ENCODE assay signal across 8 cellular contexts in genomic region chr12:110449799-110450497, GRCh38. TPM values are rescaled to one million over a fixed set of nuclear protein-coding genes. Genes with fewer than 3 reads are reported as not detected.
A peak's percentile ranks its signal among the peaks of the same experiment; 100 is the strongest.
DNase-seq lines count a peak whose midpoint lies in the region; ATAC-seq and TF ChIP-seq lines count a peak whose summit lies in the region.

Gene ARPC3 (minus strand): TSS chr12:110450337. CDS start chr12:110450260, 77 bp downstream.

- peak within 1 kb of the TSS; percentile 87 for H3K4me3 ChIP-seq in left ventricle myocardium inferior
- H3K4me3 ChIP-seq in prostate gland: peak within 1 kb of the TSS; percentile 73 to 82
- H3K4me3 ChIP-seq in urinary bladder (ENCODE audit: low read depth, low read length): peak within 1 kb of the TSS; percentile 97

- H3K36me3 ChIP-seq in left ventricle myocardium inferior (peaks cover 40% of the 10 kb centered on the region), prostate gland (no peaks in the 10 kb centered on the region), urinary bladder (ENCODE audit: insufficient read depth) (no peaks in the 10 kb centered on the region)

- TF ChIP-seq POLR2A in GM15510 (IDR thresholded peaks at IDR 0.05; ENCODE audit: borderline replicate concordance, extremely low read depth, insufficient read length): peak; percentile 79
- TF ChIP-seq POLR2A in prostate gland (IDR thresholded peaks at IDR 0.05): peak; percentile 45

- WGBS in prostate gland: under 1% methylated on average over 51 of the region's 51 CpGs
- under 1% methylated on average over 51 of the region's 51 CpGs for WGBS in urinary bladder

- intact Hi-C loops in left ventricle myocardium inferior (cut with micrococcal nuclease) (no loop called here), prostate gland (cut with DNase I) (loop anchor here (5.0 kb wide), 2 partner anchors 152 to 437 kb away; no protein-coding TSS in a partner anchor)

- peaks cover 41% of the 10 kb centered on the region for H3K4me1 Mint-ChIP-seq in T-helper 1 cell treated with Interleukin-12 subunit alpha and Interleukin-12 subunit beta and Interleukin-4 antibody, amounts not matched to agents 30 μg/mL and 1 μg/mL, for 36 hours (ENCODE audit: low read depth)

- peak within 1 kb of the TSS; percentile 100 for H3K4me3 Mint-ChIP-seq in T-helper 1 cell treated with Interleukin-12 subunit alpha and Interleukin-12 subunit beta and Interleukin-4 antibody, amounts not matched to agents 30 μg/mL and 1 μg/mL, for 36 hours

- H3K9me3 Mint-ChIP-seq in T-helper 1 cell treated with Interleukin-12 subunit alpha and Interleukin-12 subunit beta and Interleukin-4 antibody, amounts not matched to agents 30 μg/mL and 1 μg/mL, for 36 hours: no peaks in the 10 kb centered on the region

- H3K27me3 ChIP-seq in left ventricle myocardium inferior (ENCODE audit: low read depth) (no peaks in the 10 kb centered on the region), prostate gland (replicated peaks; ENCODE audit: insufficient read depth) (no peaks in the 10 kb centered on the region)

- peaks cover 50% of the 10 kb centered on the region for H3K4me1 ChIP-seq in left ventricle myocardium inferior
- peaks cover 3% of the 10 kb centered on the region for H3K4me1 ChIP-seq in prostate gland (replicated peaks)
- H3K4me1 ChIP-seq in urinary bladder (ENCODE audit: insufficient read depth): no peaks in the 10 kb centered on the region

- peak within 1 kb of the TSS; percentile 100 for H3K27ac Mint-ChIP-seq in T-helper 1 cell treated with Interleukin-12 subunit alpha and Interleukin-12 subunit beta and Interleukin-4 antibody, amounts not matched to agents 30 μg/mL and 1 μg/mL, for 36 hours

- H3K9me3 ChIP-seq in left ventricle myocardium inferior (replicated peaks) (no peaks in the 10 kb centered on the region), prostate gland (no peaks in the 10 kb centered on the region)

- TF ChIP-seq CTCF in left ventricle myocardium inferior (IDR thresholded peaks at IDR 0.05; ENCODE audit: borderline replicate concordance) (peak; percentile 89), prostate gland (IDR thresholded peaks at IDR 0.05) (peak; percentile 55 to 94 (median 84))

- DNase-seq in NCI-H1694 (lab: John Stamatoyannopoulos, UW) (peak; percentile 88), amygdala (lab: John Stamatoyannopoulos, UW) (peak; percentile 60 to 96 (median 86)), left ventricle myocardium inferior (peak; percentile 96), prostate gland (ENCODE audit: low spot score) (peak; percentile 93)

- H3K27ac ChIP-seq in left ventricle myocardium inferior (replicated peaks) (peak within 1 kb of the TSS; percentile 94), prostate gland (peak within 1 kb of the TSS; percentile 79 to 82), urinary bladder (ENCODE audit: low read depth) (peak within 1 kb of the TSS; percentile 91)

- H3K36me3 Mint-ChIP-seq in T-helper 1 cell treated with Interleukin-12 subunit alpha and Interleukin-12 subunit beta and Interleukin-4 antibody, amounts not matched to agents 30 μg/mL and 1 μg/mL, for 36 hours (ENCODE audit: low read depth): peaks cover 33% of the 10 kb centered on the region

- H3K27me3 Mint-ChIP-seq in T-helper 1 cell treated with Interleukin-12 subunit alpha and Interleukin-12 subunit beta and Interleukin-4 antibody, amounts not matched to agents 30 μg/mL and 1 μg/mL, for 36 hours (ENCODE audit: low read depth): no peaks in the 10 kb centered on the region

- peak; percentile 96 for ATAC-seq in HG02885 (IDR thresholded peaks at IDR 0.05; ENCODE audit: poor library complexity, unreplicated experiment)

RNA-seq across cellular contexts. Expression of gene ARPC3, which starts in this region (rescaled TPM):
- total RNA-seq in left ventricle myocardium inferior (84.5 TPM), prostate gland (100 to 1,000 TPM; 293 to 338 TPM), urinary bladder (151 TPM)
- polyA plus RNA-seq in urinary bladder: 220 TPM

Comparison
In these comparisons a context has a peak if more than half of its experiments do, and no peak if none do; other contexts are left out.
1. Peak in every context shown above with its lines: DNase-seq, ATAC-seq, H3K4me3 ChIP-seq and H3K27ac ChIP-seq.